In the genomic region with DNA sequence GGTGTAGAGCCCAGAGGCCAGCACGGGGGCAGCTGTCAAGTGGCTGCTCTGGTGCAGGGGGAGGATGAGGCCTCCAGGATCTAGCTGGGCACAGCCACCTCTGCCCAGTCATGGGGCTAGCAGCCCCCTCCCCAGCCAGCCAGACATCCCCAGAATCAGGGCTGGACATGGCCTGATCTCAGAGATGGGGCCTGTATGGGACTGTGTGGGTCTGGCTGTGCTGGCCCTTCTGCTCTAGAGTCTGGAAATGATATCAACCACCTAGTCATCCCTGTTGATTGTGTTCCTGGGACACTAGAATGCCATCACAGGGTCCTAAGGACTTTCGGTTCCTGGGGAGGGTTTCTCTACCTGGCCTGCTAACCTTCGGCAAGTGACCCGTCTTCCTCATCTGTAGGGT, we compare ENCODE assay signal across 39 cellular contexts. TPM values are rescaled to one million over a fixed set of nuclear protein-coding genes. Genes with fewer than 3 reads are reported as not detected.
"Had no signal": no experiment of that assay in that cellular context is flagged by ENCODE, and none has a peak within 500 bp of the region (broad histone marks: within the 10 kb centered on the region; RNA-seq: fewer than 3 reads in every experiment).

No MANE protein-coding gene starts in this region.

- H3K9ac ChIP-seq: KMS-11 had no signal

- DNase-seq: activated B cell treated with CpG ODN at 0.5 μM for 24 hours; activated CD4-positive, alpha-beta memory T cell treated with anti-CD3 and anti-CD28 coated beads for 36 hours; activated CD4-positive, alpha-beta T cell treated with anti-CD3 and anti-CD28 coated beads, Interleukin-2, amount 50 U/mL, for 1 hour; activated CD4-positive, CD25-positive, alpha-beta regulatory T cell treated with anti-CD3 and anti-CD28 coated beads, Interleukin-2, amount 50 U/mL, for 72 hours; activated CD8-positive, alpha-beta memory T cell treated with anti-CD3 and anti-CD28 coated beads, Interleukin-2, amount 50 U/mL, for 4 hours; activated gamma-delta T cell treated with Interleukin-2 at 50 U/mL for 16 hours; activated naive CD4-positive, alpha-beta T cell treated with anti-CD3 and anti-CD28 coated beads for 36 hours; activated T-cell treated with anti-CD3 and anti-CD28 coated beads, Interleukin-2, amount 50 U/mL, for 4 hours; adrenal gland; anterior cingulate cortex; brain microvascular endothelial cell; MM.1S; MV-4-11; NCI-H1092; NCI-H1436 treated with DMSO at 0.1 percent for 48 hours; NCI-H187; NCI-H2029 treated with DMSO at 0.1 percent for 48 hours; NCI-H2107; NCI-H2171; NCI-H510A; NCI-H526; NCI-H748 treated with DMSO at 0.1 percent for 48 hours; NK-92 treated with Interleukin-12 subunit alpha and Interleukin-12 subunit beta, amount 100 ng/mL, for 24 hours; PC-9; SIG-M5; SW 1271; T-helper 1 cell; T-helper 2 cell; T-helper 9 cell had no signal

- H3K4me3 ChIP-seq: adrenal gland, PC-9 had no signal

- H3K27ac ChIP-seq: brain microvascular endothelial cell, KMS-11, PC-9, RWPE1, VCaP had no signal

- H3K9me3 ChIP-seq: adrenal gland had no signal

- ATAC-seq: activated naive CD4-positive, alpha-beta T cell treated with anti-CD3 and anti-CD28 coated beads, Interleukin-2, amount 50 U/mL, for 72 hours; activated T-cell treated with anti-CD3 and anti-CD28 coated beads, Interleukin-2, amount 50 U/mL, for 4 hours; Right ventricle myocardium inferior; SK-N-SH treated with all-trans-retinoic acid at 6 μM for 48 hours had no signal

- H3K36me3 ChIP-seq: adrenal gland, brain microvascular endothelial cell had no signal

- H3K4me2 ChIP-seq: KMS-11, PC-9 had no signal

RNA-seq across cellular contexts. Expression of a gene that starts 2.8 kb away (rescaled TPM):
- total RNA-seq: activated B cell treated with CpG ODN at 0.5 μM for 24 hours; activated naive CD4-positive, alpha-beta T cell treated with anti-CD3 and anti-CD28 coated beads, Interleukin-2, amount 50 U/mL, for 72 hours; activated T-cell treated with anti-CD3 and anti-CD28 coated beads, Interleukin-2, amount 50 U/mL, for 4 hours; activated T-helper 1 cell treated with anti-CD3 and anti-CD28 coated beads, Interleukin-12 subunit alpha, Interleukin-12 subunit beta, Interleukin-2, Interleukin-4 antibody, amounts not matched to agents 30 ng/mL and 10 ng/mL and 1 ng/mL, durations not matched to agents 14 hours and 24 hours and 36 hours; LHCN-M2; OCI-LY7; SK-MEL-5 had no signal
